ENCODE assay signal across 19 cellular contexts in genomic region chr7:157676001-157676400, GRCh38.
DNase-seq lines count a peak whose midpoint lies in the region; ATAC-seq, FAIRE-seq and TF ChIP-seq lines count a peak whose summit lies in the region.
"Had no signal": no experiment of that assay in that cellular context is flagged by ENCODE, and none has a peak within 500 bp of the region (broad histone marks: within the 10 kb centered on the region; RNA-seq: fewer than 3 reads in every experiment).

No MANE protein-coding gene starts in this region.

- WGBS in H1 (ENCODE audit: extremely low coverage in 1 of 2, insufficient coverage in 1 of 2, insufficient read length in 1 of 2, insufficient replicate concordance in 2 of 2, low coverage in 1 of 2, low lambda C conversion rate in 2 of 2, missing lambda C conversion rate in 1 of 2), 2 experiments, result 83% methylated on average over 11 of the region's 11 CpGs; no CpG with 5 or more reads in 1 of the 2 experiments
- 82 to 93% (median 88%) methylated on average over 11 of the region's 11 CpGs for WGBS in spleen, 5 donors

- no peak overlapping the region for H3K4ac ChIP-seq in H1 (replicated peaks; ENCODE audit: insufficient read length, low read depth, low read length)

- no peak for TF ChIP-seq CTCF in H1 (IDR thresholded peaks at IDR 0.05; ENCODE audit: control extremely low read depth in 1 of 3, insufficient read depth in 1 of 3, low read depth in 1 of 3, low read length in 3 of 3)
- TF ChIP-seq CTCF in spleen (IDR thresholded peaks at IDR 0.05 in 8 of 11, conservative IDR thresholded peaks at IDR 0.05 in 3 of 11), result no peak
- no peak for TF ChIP-seq CTCF in Calu3 (IDR thresholded peaks at IDR 0.05; ENCODE audit: unreplicated experiment)

- FAIRE-seq in H1 (lab: Jason Lieb, UNC), result no peak
- FAIRE-seq: A549, D721Med had no signal

- H3K36me3 ChIP-seq in H1 (ENCODE audit: control insufficient read depth in 2 of 4, insufficient read depth in 4 of 4, low read length in 3 of 4) (no peaks in the 10 kb centered on the region), spleen (no peaks in the 10 kb centered on the region)
- H3K36me3 ChIP-seq: colonic mucosa, thoracic aorta had no signal

- H3K27ac ChIP-seq in H1 (ENCODE audit: low read depth, low read length), result no peak overlapping the region
- no peak overlapping the region for H3K27ac ChIP-seq in spleen
- H3K27ac ChIP-seq: A549, colonic mucosa, thoracic aorta had no signal

- H3K27ac Mint-ChIP-seq in activated CD8-positive, alpha-beta memory T cell treated with anti-CD3 and anti-CD28 coated beads, Interleukin-2, amount 10 ng/mL, durations not matched to agents 7 days and 5 days, result no peak overlapping the region
- no peak overlapping the region for H3K27ac Mint-ChIP-seq in activated naive CD4-positive, alpha-beta T cell treated with anti-CD3 and anti-CD28 coated beads for 36 hours
- no peak overlapping the region for H3K27ac Mint-ChIP-seq in Calu3 (ENCODE audit: unreplicated experiment)

- DNase-seq in activated CD8-positive, alpha-beta memory T cell treated with anti-CD3 and anti-CD28 coated beads, Interleukin-2, amount 50 U/mL, for 48 hours, result peak; percentile 29
- DNase-seq in activated CD8-positive, alpha-beta memory T cell treated with anti-CD3 and anti-CD28 coated beads, Interleukin-2, amount 10 ng/mL, durations not matched to agents 7 days and 5 days, result no peak
- DNase-seq in NCI-H2029 (lab: John Stamatoyannopoulos, UW), result peak; percentile 63
- DNase-seq in H1 (ENCODE audit: low read depth in 1 of 2, low spot score in 2 of 2), result peak in 1 of 2 experiments; percentile 51
- DNase-seq in spleen, result peak; percentile 62
- DNase-seq in activated naive CD4-positive, alpha-beta T cell treated with anti-CD3 and anti-CD28 coated beads for 36 hours, result no peak
- DNase-seq in amygdala (lab: John Stamatoyannopoulos, UW), result no peak
- no peak for DNase-seq in Calu3
- DNase-seq: C1 segment of cervical spinal cord; colonic mucosa; NCI-H146; NCI-H446; stimulated activated CD4-positive, alpha-beta T cell treated with anti-CD3 and anti-CD28 coated beads, Interleukin-15, amount 100 ng/mL, for 24 hours; T1000 had no signal

- TF ChIP-seq POLR2A in H1 (IDR thresholded peaks at IDR 0.05; ENCODE audit: control extremely low read depth in 1 of 2, low read depth in 2 of 2, low read length in 2 of 2) (no peak), spleen (IDR thresholded peaks at IDR 0.05) (no peak)

- H4K8ac ChIP-seq in H1 (ENCODE audit: extremely low read depth, insufficient read depth, low read length), result no peak overlapping the region

- no peak overlapping the region for H2BK20ac ChIP-seq in H1 (ENCODE audit: low read length)

- TF ChIP-seq RAD21 in H1 (IDR thresholded peaks at IDR 0.05 in 1 of 2, conservative IDR thresholded peaks at IDR 0.05 in 1 of 2; ENCODE audit: low read depth in 2 of 2, low read length in 2 of 2), result no peak

- BruUV-seq in Calu3 (replicated peaks; lab: Mats Ljungman, UMichigan), result no TSS peak

- H3K79me2 ChIP-seq in H1 (ENCODE audit: control insufficient read depth in 1 of 2, insufficient read depth in 2 of 2, low read length in 2 of 2), result no peaks in the 10 kb centered on the region

- no peak overlapping the region for H3K4me3 Mint-ChIP-seq in activated CD8-positive, alpha-beta memory T cell treated with anti-CD3 and anti-CD28 coated beads, Interleukin-2, amount 10 ng/mL, durations not matched to agents 7 days and 5 days
- no peak overlapping the region for H3K4me3 Mint-ChIP-seq in activated naive CD4-positive, alpha-beta T cell treated with anti-CD3 and anti-CD28 coated beads for 36 hours
- H3K4me3 Mint-ChIP-seq in Calu3 (ENCODE audit: low read depth, unreplicated experiment), result no peak overlapping the region

- no peak overlapping the region for H3K14ac ChIP-seq in H1 (ENCODE audit: insufficient read length)

- H2AFZ ChIP-seq in H1 (ENCODE audit: low read length), result no peak overlapping the region

- CTCF ChIA-PET in activated CD8-positive, alpha-beta memory T cell treated with anti-CD3 and anti-CD28 coated beads, Interleukin-2, amount 10 ng/mL, durations not matched to agents 7 days and 5 days (lab: Charles Lee), result no interaction called here
- CTCF ChIA-PET in H1 (lab: Charles Lee; ENCODE audit: partially characterized antibody) (interaction anchor here (0.7 to 2.1 kb wide), 2 partner anchors 69 to 201 kb away, joined by 3 to 4 read pairs; no protein-coding TSS in a partner anchor), Calu3 (lab: Charles Lee) (no interaction called here)
- CTCF ChIA-PET in activated naive CD4-positive, alpha-beta T cell treated with anti-CD3 and anti-CD28 coated beads for 36 hours (lab: Charles Lee), result no interaction called here

- no peak overlapping the region for H3K4me3 ChIP-seq in H1 (ENCODE audit: extremely low read depth in 1 of 4, insufficient read depth in 2 of 4, low read depth in 3 of 4, low read length in 4 of 4)
- no peak overlapping the region for H3K4me3 ChIP-seq in spleen
- H3K4me3 ChIP-seq: A549, colonic mucosa, lung, thoracic aorta had no signal

- H3K9me3 ChIP-seq in H1 (ENCODE audit: insufficient read depth in 2 of 2, low read depth in 1 of 2, low read length in 1 of 2), result no peaks in the 10 kb centered on the region
- no peaks in the 10 kb centered on the region for H3K9me3 ChIP-seq in spleen
- H3K9me3 ChIP-seq: A549, colonic mucosa, thoracic aorta had no signal

- H3K36me3 Mint-ChIP-seq in activated CD8-positive, alpha-beta memory T cell treated with anti-CD3 and anti-CD28 coated beads, Interleukin-2, amount 10 ng/mL, durations not matched to agents 7 days and 5 days, result no peaks in the 10 kb centered on the region
- H3K36me3 Mint-ChIP-seq in activated naive CD4-positive, alpha-beta T cell treated with anti-CD3 and anti-CD28 coated beads for 36 hours (ENCODE audit: low read depth), result no peaks in the 10 kb centered on the region
- no peaks in the 10 kb centered on the region for H3K36me3 Mint-ChIP-seq in Calu3 (ENCODE audit: insufficient read depth, unreplicated experiment)

- H2BK12ac ChIP-seq in H1 (ENCODE audit: low read depth, low read length), result no peak overlapping the region

- no peak overlapping the region for H3K4me2 ChIP-seq in H1 (ENCODE audit: insufficient read depth in 1 of 2, low read depth in 2 of 2, low read length in 2 of 2)
- H3K4me2 ChIP-seq: A549 had no signal

- H3K27me3 ChIP-seq in H1 (replicated peaks in 1 of 4; ENCODE audit: control insufficient read depth in 3 of 4, extremely low read depth in 1 of 4, insufficient read depth in 3 of 4, low read length in 3 of 4) (peaks cover 6 to 36% (median 26%) of the 10 kb centered on the region in 4 experiments), spleen (replicated peaks in 1 of 7) (peaks cover 0 to 88% (median 20%) of the 10 kb centered on the region in 7 donors)
- H3K27me3 ChIP-seq: colonic mucosa had no signal

- POLR2A ChIA-PET in H1 (lab: Charles Lee; ENCODE audit: partially characterized antibody), result no interaction called here

- no peaks in the 10 kb centered on the region for H3K9me3 Mint-ChIP-seq in activated CD8-positive, alpha-beta memory T cell treated with anti-CD3 and anti-CD28 coated beads, Interleukin-2, amount 10 ng/mL, durations not matched to agents 7 days and 5 days (ENCODE audit: low read depth)
- H3K9me3 Mint-ChIP-seq in activated naive CD4-positive, alpha-beta T cell treated with anti-CD3 and anti-CD28 coated beads for 36 hours, result no peaks in the 10 kb centered on the region
- no peaks in the 10 kb centered on the region for H3K9me3 Mint-ChIP-seq in Calu3 (ENCODE audit: low read depth, unreplicated experiment)

- H3K4me1 Mint-ChIP-seq in activated CD8-positive, alpha-beta memory T cell treated with anti-CD3 and anti-CD28 coated beads, Interleukin-2, amount 10 ng/mL, durations not matched to agents 7 days and 5 days, result peaks cover 6% of the 10 kb centered on the region
- peaks cover 7% of the 10 kb centered on the region for H3K4me1 Mint-ChIP-seq in activated naive CD4-positive, alpha-beta T cell treated with anti-CD3 and anti-CD28 coated beads for 36 hours (ENCODE audit: low read depth)
- H3K4me1 Mint-ChIP-seq in Calu3 (ENCODE audit: low read depth, unreplicated experiment), result peaks cover 7% of the 10 kb centered on the region

- H3K9ac ChIP-seq in H1 (replicated peaks in 1 of 4; ENCODE audit: extremely low read depth in 1 of 4, low read depth in 3 of 4, low read length in 3 of 4), result no peak overlapping the region

- no peak overlapping the region for H2BK120ac ChIP-seq in H1 (replicated peaks; ENCODE audit: low read depth, low read length)

- H2AK5ac ChIP-seq in H1 (ENCODE audit: low read depth, low read length), result no peak overlapping the region

- peaks cover 2% of the 10 kb centered on the region in 2 experiments for H4K20me1 ChIP-seq in H1 (replicated peaks in 1 of 2; ENCODE audit: control insufficient read depth in 1 of 2, insufficient read depth in 2 of 2, low read length in 2 of 2)

- no peak overlapping the region for H3K56ac ChIP-seq in H1 (replicated peaks; ENCODE audit: insufficient read length, low read depth, low read length)

- H3K23ac ChIP-seq in H1 (ENCODE audit: insufficient read length), result no peak overlapping the region

- intact Hi-C loops in spleen (cut with DNase I; ENCODE audit: low total_unique reads) (no loop called here), Calu3 (cut with micrococcal nuclease; ENCODE audit: unreplicated experiment) (no loop called here)
- intact Hi-C loops in activated naive CD4-positive, alpha-beta T cell treated with anti-CD3 and anti-CD28 coated beads for 36 hours (cut with micrococcal nuclease), result no loop called here

- no peak overlapping the region for H4K91ac ChIP-seq in H1 (replicated peaks; ENCODE audit: insufficient read length, low read length)

- peaks cover 0 to 2% (median 2%) of the 10 kb centered on the region in 4 experiments; a peak in 2 of 7 replicates for H3K4me1 ChIP-seq in H1 (replicated peaks in 1 of 4; ENCODE audit: control insufficient read depth in 3 of 4, insufficient read depth in 4 of 4, low read length in 3 of 4)
- H3K4me1 ChIP-seq in spleen, result no peaks in the 10 kb centered on the region
- H3K4me1 ChIP-seq: A549, colonic mucosa had no signal

- no peak for ATAC-seq in activated CD8-positive, alpha-beta memory T cell treated with anti-CD3 and anti-CD28 coated beads, Interleukin-2, amount 10 ng/mL, durations not matched to agents 7 days and 5 days
- ATAC-seq: activated CD4-positive, CD25-positive, alpha-beta regulatory T cell treated with anti-CD3 and anti-CD28 coated beads, Interleukin-2, amount 50 U/mL, for 24 hours had no signal

- H3K23me2 ChIP-seq in H1 (ENCODE audit: low read depth, low read length), result no peaks in the 10 kb centered on the region

- no peaks in the 10 kb centered on the region for H3K79me1 ChIP-seq in H1 (ENCODE audit: low read depth, low read length)

- H4K5ac ChIP-seq in H1 (ENCODE audit: insufficient read length, low read depth, low read length), result no peak overlapping the region

- TF ChIP-seq EP300 in H1 (IDR thresholded peaks at IDR 0.05; ENCODE audit: borderline replicate concordance in 1 of 2, low read depth in 2 of 2, low read length in 2 of 2), result no peak

- H3K18ac ChIP-seq in H1 (ENCODE audit: extremely low read depth, low read length), result no peak overlapping the region

- H2BK15ac ChIP-seq in H1 (ENCODE audit: low read length), result no peak overlapping the region

- H2BK5ac ChIP-seq in H1 (ENCODE audit: low read depth, low read length), result no peak overlapping the region

- H3K27me3 Mint-ChIP-seq in activated CD8-positive, alpha-beta memory T cell treated with anti-CD3 and anti-CD28 coated beads, Interleukin-2, amount 10 ng/mL, durations not matched to agents 7 days and 5 days, result peaks cover 59% of the 10 kb centered on the region
- H3K27me3 Mint-ChIP-seq in activated naive CD4-positive, alpha-beta T cell treated with anti-CD3 and anti-CD28 coated beads for 36 hours (ENCODE audit: low read depth), result peaks cover 45% of the 10 kb centered on the region
- no peaks in the 10 kb centered on the region for H3K27me3 Mint-ChIP-seq in Calu3 (ENCODE audit: unreplicated experiment)

Comparison
In these comparisons a context has a peak if more than half of its experiments do, and no peak if none do; other contexts are left out.
1. DNase-seq: peak in activated CD8-positive, alpha-beta memory T cell treated with anti-CD3 and anti-CD28 coated beads, Interleukin-2, amount 50 U/mL, for 48 hours (single experiment), NCI-H2029 (single experiment) and spleen (single experiment); none in activated CD8-positive, alpha-beta memory T cell treated with anti-CD3 and anti-CD28 coated beads, Interleukin-2, amount 10 ng/mL, durations not matched to agents 7 days and 5 days (single experiment), activated naive CD4-positive, alpha-beta T cell treated with anti-CD3 and anti-CD28 coated beads for 36 hours (single experiment), amygdala (0 of 56) and Calu3 (single experiment).